17 cellular contexts compared by ENCODE assay signal in genomic region chr10:88450201-88450600, GRCh38.
DNase-seq lines count a peak whose midpoint lies in the region; ATAC-seq, FAIRE-seq and TF ChIP-seq lines count a peak whose summit lies in the region.
"Had no signal": no experiment of that assay in that cellular context is flagged by ENCODE, and none has a peak within 500 bp of the region (broad histone marks: within the 10 kb centered on the region; RNA-seq: fewer than 3 reads in every experiment).

No MANE protein-coding gene starts in this region.

- TF ChIP-seq CTCF in SU-DHL-6 (IDR thresholded peaks at IDR 0.05; ENCODE audit: insufficient read depth, low read length, poor library complexity, severe bottlenecking): no peak
- TF ChIP-seq CTCF in testis (IDR thresholded peaks at IDR 0.05): no peak
- TF ChIP-seq CTCF in GM13977 (IDR thresholded peaks at IDR 0.05; ENCODE audit: extremely low read depth, insufficient read depth, missing control alignments): no peak

- no peaks in the 10 kb centered on the region for H3K27me3 ChIP-seq in SU-DHL-6 (ENCODE audit: low read length)
- no peaks in the 10 kb centered on the region for H3K27me3 ChIP-seq in mesendoderm (ENCODE audit: insufficient read depth, low read length, poor library complexity)
- no peaks in the 10 kb centered on the region for H3K27me3 ChIP-seq in testis
- H3K27me3 ChIP-seq in aorta (ENCODE audit: control insufficient read depth in 1 of 2, insufficient read depth in 2 of 2, low read length in 1 of 2): no peaks in the 10 kb centered on the region
- H3K27me3 ChIP-seq: BLaER1 treated with 17β-estradiol and CSF1 and Interleukin-3, amounts not matched to agents 10 nM and 100 nM had no signal

- H3K9me3 ChIP-seq in SU-DHL-6 (ENCODE audit: insufficient read depth, low read length) (no peaks in the 10 kb centered on the region), testis (no peaks in the 10 kb centered on the region), aorta (ENCODE audit: control insufficient read depth, low read length) (no peaks in the 10 kb centered on the region)
- H3K9me3 ChIP-seq: BLaER1 treated with 17β-estradiol and CSF1 and Interleukin-3, amounts not matched to agents 10 nM and 100 nM had no signal

- no peaks in the 10 kb centered on the region for H3K79me2 ChIP-seq in SU-DHL-6 (ENCODE audit: insufficient read depth, low read length)
- H3K79me2 ChIP-seq in mesendoderm (ENCODE audit: control insufficient read depth, insufficient read depth, low read length): no peaks in the 10 kb centered on the region

- no peak for TF ChIP-seq POLR2A in testis (IDR thresholded peaks at IDR 0.05)

- no peak overlapping the region for H3K4me3 ChIP-seq in SU-DHL-6 (ENCODE audit: insufficient read depth, low read length, poor library complexity, severe bottlenecking)
- no peak overlapping the region for H3K4me3 ChIP-seq in mesendoderm (ENCODE audit: low read length)
- H3K4me3 ChIP-seq in testis: no peak overlapping the region
- H3K4me3 ChIP-seq in aorta (ENCODE audit: low read length in 2 of 2): no peak overlapping the region
- H3K4me3 ChIP-seq: BLaER1 treated with 17β-estradiol and CSF1 and Interleukin-3, amounts not matched to agents 10 nM and 100 nM had no signal

- H4K5ac ChIP-seq in mesendoderm (ENCODE audit: low read length): no peak overlapping the region

- H3F3A ChIP-seq in SU-DHL-6 (ENCODE audit: insufficient read depth): no peaks in the 10 kb centered on the region

- no peak overlapping the region for H2BK120ac ChIP-seq in mesendoderm (ENCODE audit: low read depth, low read length)

- FAIRE-seq in GM18507 (lab: Jason Lieb, UNC): peak; percentile 9
- FAIRE-seq: G401.6, GM12892 had no signal

- in situ Hi-C loops in GM13977 (cut with MboI; ENCODE audit: low pct_unique_long_range_greater_than_20kb, low sequenced_read_pairs, unreplicated experiment): no loop called here

- no peaks in the 10 kb centered on the region for H3K9me2 ChIP-seq in SU-DHL-6 (replicated peaks; ENCODE audit: insufficient read depth, low read length)

- intact Hi-C loops in testis (cut with DNase I; ENCODE audit: low total_unique reads) (no loop called here), aorta (cut with DNase I) (no loop called here)

- H2BK5ac ChIP-seq in mesendoderm (ENCODE audit: low read length): no peak overlapping the region

- H3K27ac ChIP-seq in SU-DHL-6 (ENCODE audit: low read depth, low read length) (no peak overlapping the region), mesendoderm (ENCODE audit: low read depth, low read length) (no peak overlapping the region), testis (peak overlapping the region; percentile 68 to 70), aorta (ENCODE audit: low read depth in 1 of 2, low read length in 2 of 2) (no peak overlapping the region)
- H3K27ac ChIP-seq: BLaER1 treated with 17β-estradiol and CSF1 and Interleukin-3, amounts not matched to agents 10 nM and 100 nM had no signal

- H3K79me1 ChIP-seq in mesendoderm (ENCODE audit: low read length): no peaks in the 10 kb centered on the region

- no peak overlapping the region for H3K56ac ChIP-seq in mesendoderm (ENCODE audit: low read length)

- H3K23ac ChIP-seq in mesendoderm (ENCODE audit: low read length): no peak overlapping the region

- no peak overlapping the region for H2AK5ac ChIP-seq in mesendoderm (ENCODE audit: low read length)

- WGBS in mesendoderm (ENCODE audit: extremely low coverage, insufficient coverage, low lambda C conversion rate): no CpG with 5 or more reads among the region's 1 CpG
- 77 to 84% methylated on average over 1 of the region's 1 CpG for WGBS in testis, 2 donors
- 84 to 95% methylated on average over 1 of the region's 1 CpG for WGBS in aorta, 2 donors

- H3K4me1 ChIP-seq in mesendoderm (ENCODE audit: control insufficient read depth, low read depth, low read length): no peaks in the 10 kb centered on the region
- peaks cover 14% of the 10 kb centered on the region for H3K4me1 ChIP-seq in testis
- H3K4me1 ChIP-seq in aorta (ENCODE audit: control insufficient read depth in 1 of 2, insufficient read depth in 2 of 2, low read length in 2 of 2): no peaks in the 10 kb centered on the region
- H3K4me1 ChIP-seq: BLaER1 treated with 17β-estradiol and CSF1 and Interleukin-3, amounts not matched to agents 10 nM and 100 nM had no signal

- H4K20me1 ChIP-seq in SU-DHL-6 (ENCODE audit: low read depth, low read length): no peaks in the 10 kb centered on the region
- H4K20me1 ChIP-seq: BLaER1 treated with 17β-estradiol and CSF1 and Interleukin-3, amounts not matched to agents 10 nM and 100 nM had no signal

- no peak overlapping the region for H3K4ac ChIP-seq in mesendoderm (ENCODE audit: low read depth, low read length)

- ATAC-seq in aorta (ENCODE audit: low FRiP score) (no peak), HG02798 (IDR thresholded peaks at IDR 0.05; ENCODE audit: poor library complexity, unreplicated experiment) (no peak)

- H3K4me2 ChIP-seq in SU-DHL-6 (ENCODE audit: low read depth, low read length, poor library complexity, severe bottlenecking): no peak overlapping the region
- H3K4me2 ChIP-seq in mesendoderm (ENCODE audit: low read length): no peak overlapping the region
- H3K4me2 ChIP-seq: BLaER1 treated with 17β-estradiol and CSF1 and Interleukin-3, amounts not matched to agents 10 nM and 100 nM had no signal

- H2AFZ ChIP-seq in SU-DHL-6 (ENCODE audit: low read depth, low read length, severe bottlenecking): peak overlapping the region; percentile 35

- no peaks in the 10 kb centered on the region for H3K36me3 ChIP-seq in SU-DHL-6 (ENCODE audit: low read length)
- H3K36me3 ChIP-seq in mesendoderm (ENCODE audit: control insufficient read depth, insufficient read depth, low read length): no peaks in the 10 kb centered on the region
- H3K36me3 ChIP-seq in testis (ENCODE audit: low read depth, missing control alignments): no peaks in the 10 kb centered on the region
- H3K36me3 ChIP-seq in aorta (ENCODE audit: control insufficient read depth in 1 of 2, insufficient read depth in 2 of 2, low read length in 1 of 2): no peaks in the 10 kb centered on the region
- H3K36me3 ChIP-seq: BLaER1 treated with 17β-estradiol and CSF1 and Interleukin-3, amounts not matched to agents 10 nM and 100 nM had no signal

- DNase-seq in GM18507 (ENCODE audit: extremely low spot score, insufficient read length, low read depth): no peak
- peak; percentile 92 for DNase-seq in mesendoderm
- DNase-seq in testis: no peak
- no peak for DNase-seq in GM13977 (ENCODE audit: low spot score)
- DNase-seq in aorta: no peak
- DNase-seq: CD4-positive, CD25-positive, alpha-beta regulatory T cell; CD8-positive, alpha-beta memory T cell; COR-L47; DMS 273 treated with DMSO at 0.1 percent for 48 hours; DMS53; GOT3; H9 had no signal

- H3K9ac ChIP-seq in SU-DHL-6 (ENCODE audit: low read length): no peak overlapping the region
- no peak overlapping the region for H3K9ac ChIP-seq in mesendoderm (ENCODE audit: low read length)
- H3K9ac ChIP-seq: BLaER1 treated with 17β-estradiol and CSF1 and Interleukin-3, amounts not matched to agents 10 nM and 100 nM had no signal

- H2BK15ac ChIP-seq in mesendoderm (replicated peaks; ENCODE audit: low read depth): no peak overlapping the region

- no peak overlapping the region for H4K8ac ChIP-seq in mesendoderm (ENCODE audit: low read depth, low read length)

- no peak overlapping the region for H3K18ac ChIP-seq in mesendoderm (ENCODE audit: low read length)

Comparison
In these comparisons a context has a peak if more than half of its experiments do, and no peak if none do; other contexts are left out.
1. H3K27ac ChIP-seq: peak in testis (2 of 2); none in SU-DHL-6 (single experiment), mesendoderm (single experiment) and aorta (0 of 2).